In the genomic region with DNA sequence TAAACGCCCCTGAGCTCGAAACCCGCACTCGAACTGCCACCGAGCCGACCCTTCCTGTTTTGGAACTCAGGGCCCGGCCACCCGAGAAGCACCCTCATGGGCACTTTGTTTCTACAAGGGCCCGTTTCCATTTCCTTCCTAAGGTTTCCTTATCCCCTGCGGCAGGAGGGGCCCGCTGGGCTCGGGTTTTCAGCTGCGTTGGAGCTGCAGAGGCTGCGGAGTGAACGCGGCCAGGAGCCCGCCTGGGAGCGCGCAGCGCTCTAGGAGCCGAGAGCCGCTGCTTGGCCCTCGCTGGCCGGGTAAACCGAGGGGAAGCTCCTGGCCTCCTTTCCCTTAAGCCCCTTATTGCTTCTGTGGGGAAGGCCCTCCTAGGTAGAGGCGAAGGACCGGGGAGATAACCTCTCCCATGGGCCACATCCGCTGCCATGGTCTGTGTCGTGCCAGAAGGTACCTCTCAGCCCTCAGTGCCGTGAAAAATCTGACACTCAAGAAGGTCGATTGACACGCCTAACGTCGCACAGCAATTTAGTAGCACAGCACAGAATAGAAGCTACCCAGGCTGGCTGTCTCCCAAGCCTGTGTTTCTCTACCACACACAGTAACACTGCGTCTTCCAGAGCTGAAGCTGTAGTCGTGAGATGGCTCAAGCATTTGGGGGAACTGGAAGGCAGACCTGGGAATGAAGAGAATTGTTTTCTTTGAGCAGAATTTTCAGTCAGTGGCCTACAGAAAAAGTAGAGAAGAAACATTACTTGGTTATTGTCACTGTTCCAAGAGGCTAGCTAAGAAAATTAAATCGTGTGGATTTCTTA, we compare ENCODE assay signal across 1 cellular context.
A peak's percentile ranks its signal among the peaks of the same experiment; 100 is the strongest.
TF ChIP-seq lines count a peak whose summit lies in the region.

No MANE protein-coding gene starts in this region.

TF ChIP-seq in K562, 482 proteins besides CTCF, POLR2A, EP300 and RAD21 (continues in another document):
- no peak for TF ChIP-seq BRD9 (IDR thresholded peaks at IDR 0.05; ENCODE audit: low read depth, partially characterized antibody)
- TF ChIP-seq ZNF143 (CRISPR knock-in tag; IDR thresholded peaks at IDR 0.05), result no peak
- no peak for TF ChIP-seq TAF1 (IDR thresholded peaks at IDR 0.05; ENCODE audit: control insufficient read depth, extremely low read depth, insufficient read depth, low read length, severe bottlenecking)
- TF ChIP-seq LEF1 (IDR thresholded peaks at IDR 0.05), result no peak
- TF ChIP-seq, protein P1, sequence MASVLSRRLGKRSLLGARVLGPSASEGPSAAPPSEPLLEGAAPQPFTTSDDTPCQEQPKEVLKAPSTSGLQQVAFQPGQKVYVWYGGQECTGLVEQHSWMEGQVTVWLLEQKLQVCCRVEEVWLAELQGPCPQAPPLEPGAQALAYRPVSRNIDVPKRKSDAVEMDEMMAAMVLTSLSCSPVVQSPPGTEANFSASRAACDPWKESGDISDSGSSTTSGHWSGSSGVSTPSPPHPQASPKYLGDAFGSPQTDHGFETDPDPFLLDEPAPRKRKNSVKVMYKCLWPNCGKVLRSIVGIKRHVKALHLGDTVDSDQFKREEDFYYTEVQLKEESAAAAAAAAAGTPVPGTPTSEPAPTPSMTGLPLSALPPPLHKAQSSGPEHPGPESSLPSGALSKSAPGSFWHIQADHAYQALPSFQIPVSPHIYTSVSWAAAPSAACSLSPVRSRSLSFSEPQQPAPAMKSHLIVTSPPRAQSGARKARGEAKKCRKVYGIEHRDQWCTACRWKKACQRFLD (CRISPR knock-in tag; IDR thresholded peaks at IDR 0.05), result peak; percentile 53
- TF ChIP-seq, protein P2, sequence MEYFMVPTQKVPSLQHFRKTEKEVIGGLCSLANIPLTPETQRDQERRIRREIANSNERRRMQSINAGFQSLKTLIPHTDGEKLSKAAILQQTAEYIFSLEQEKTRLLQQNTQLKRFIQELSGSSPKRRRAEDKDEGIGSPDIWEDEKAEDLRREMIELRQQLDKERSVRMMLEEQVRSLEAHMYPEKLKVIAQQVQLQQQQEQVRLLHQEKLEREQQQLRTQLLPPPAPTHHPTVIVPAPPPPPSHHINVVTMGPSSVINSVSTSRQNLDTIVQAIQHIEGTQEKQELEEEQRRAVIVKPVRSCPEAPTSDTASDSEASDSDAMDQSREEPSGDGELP (CRISPR knock-in tag; IDR thresholded peaks at IDR 0.05; ENCODE audit: borderline replicate concordance), result peak; percentile 32; the same call in 1 of the 2 replicates
- TF ChIP-seq, protein P3, sequence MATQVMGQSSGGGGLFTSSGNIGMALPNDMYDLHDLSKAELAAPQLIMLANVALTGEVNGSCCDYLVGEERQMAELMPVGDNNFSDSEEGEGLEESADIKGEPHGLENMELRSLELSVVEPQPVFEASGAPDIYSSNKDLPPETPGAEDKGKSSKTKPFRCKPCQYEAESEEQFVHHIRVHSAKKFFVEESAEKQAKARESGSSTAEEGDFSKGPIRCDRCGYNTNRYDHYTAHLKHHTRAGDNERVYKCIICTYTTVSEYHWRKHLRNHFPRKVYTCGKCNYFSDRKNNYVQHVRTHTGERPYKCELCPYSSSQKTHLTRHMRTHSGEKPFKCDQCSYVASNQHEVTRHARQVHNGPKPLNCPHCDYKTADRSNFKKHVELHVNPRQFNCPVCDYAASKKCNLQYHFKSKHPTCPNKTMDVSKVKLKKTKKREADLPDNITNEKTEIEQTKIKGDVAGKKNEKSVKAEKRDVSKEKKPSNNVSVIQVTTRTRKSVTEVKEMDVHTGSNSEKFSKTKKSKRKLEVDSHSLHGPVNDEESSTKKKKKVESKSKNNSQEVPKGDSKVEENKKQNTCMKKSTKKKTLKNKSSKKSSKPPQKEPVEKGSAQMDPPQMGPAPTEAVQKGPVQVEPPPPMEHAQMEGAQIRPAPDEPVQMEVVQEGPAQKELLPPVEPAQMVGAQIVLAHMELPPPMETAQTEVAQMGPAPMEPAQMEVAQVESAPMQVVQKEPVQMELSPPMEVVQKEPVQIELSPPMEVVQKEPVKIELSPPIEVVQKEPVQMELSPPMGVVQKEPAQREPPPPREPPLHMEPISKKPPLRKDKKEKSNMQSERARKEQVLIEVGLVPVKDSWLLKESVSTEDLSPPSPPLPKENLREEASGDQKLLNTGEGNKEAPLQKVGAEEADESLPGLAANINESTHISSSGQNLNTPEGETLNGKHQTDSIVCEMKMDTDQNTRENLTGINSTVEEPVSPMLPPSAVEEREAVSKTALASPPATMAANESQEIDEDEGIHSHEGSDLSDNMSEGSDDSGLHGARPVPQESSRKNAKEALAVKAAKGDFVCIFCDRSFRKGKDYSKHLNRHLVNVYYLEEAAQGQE (CRISPR knock-in tag; IDR thresholded peaks at IDR 0.05; ENCODE audit: low read depth), result no peak
- TF ChIP-seq, protein P4, sequence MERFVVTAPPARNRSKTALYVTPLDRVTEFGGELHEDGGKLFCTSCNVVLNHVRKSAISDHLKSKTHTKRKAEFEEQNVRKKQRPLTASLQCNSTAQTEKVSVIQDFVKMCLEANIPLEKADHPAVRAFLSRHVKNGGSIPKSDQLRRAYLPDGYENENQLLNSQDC (CRISPR knock-in tag; IDR thresholded peaks at IDR 0.05), result no peak
- no peak for TF ChIP-seq XRCC5 (IDR thresholded peaks at IDR 0.05; ENCODE audit: low read depth, low read length)
- TF ChIP-seq ILF3 (IDR thresholded peaks at IDR 0.05; ENCODE audit: borderline replicate concordance), result no peak
- peak; percentile 33 for TF ChIP-seq NEUROD1 (IDR thresholded peaks at IDR 0.05; ENCODE audit: borderline replicate concordance, low read depth, low read length, partially characterized antibody)
- TF ChIP-seq, protein P5, sequence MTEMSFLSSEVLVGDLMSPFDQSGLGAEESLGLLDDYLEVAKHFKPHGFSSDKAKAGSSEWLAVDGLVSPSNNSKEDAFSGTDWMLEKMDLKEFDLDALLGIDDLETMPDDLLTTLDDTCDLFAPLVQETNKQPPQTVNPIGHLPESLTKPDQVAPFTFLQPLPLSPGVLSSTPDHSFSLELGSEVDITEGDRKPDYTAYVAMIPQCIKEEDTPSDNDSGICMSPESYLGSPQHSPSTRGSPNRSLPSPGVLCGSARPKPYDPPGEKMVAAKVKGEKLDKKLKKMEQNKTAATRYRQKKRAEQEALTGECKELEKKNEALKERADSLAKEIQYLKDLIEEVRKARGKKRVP (CRISPR knock-in tag; IDR thresholded peaks at IDR 0.05), result no peak
- TF ChIP-seq ELF4 (CRISPR knock-in tag; IDR thresholded peaks at IDR 0.05), result no peak
- TF ChIP-seq PHB2 (IDR thresholded peaks at IDR 0.05; ENCODE audit: low read depth), result no peak
- TF ChIP-seq, protein P6, sequence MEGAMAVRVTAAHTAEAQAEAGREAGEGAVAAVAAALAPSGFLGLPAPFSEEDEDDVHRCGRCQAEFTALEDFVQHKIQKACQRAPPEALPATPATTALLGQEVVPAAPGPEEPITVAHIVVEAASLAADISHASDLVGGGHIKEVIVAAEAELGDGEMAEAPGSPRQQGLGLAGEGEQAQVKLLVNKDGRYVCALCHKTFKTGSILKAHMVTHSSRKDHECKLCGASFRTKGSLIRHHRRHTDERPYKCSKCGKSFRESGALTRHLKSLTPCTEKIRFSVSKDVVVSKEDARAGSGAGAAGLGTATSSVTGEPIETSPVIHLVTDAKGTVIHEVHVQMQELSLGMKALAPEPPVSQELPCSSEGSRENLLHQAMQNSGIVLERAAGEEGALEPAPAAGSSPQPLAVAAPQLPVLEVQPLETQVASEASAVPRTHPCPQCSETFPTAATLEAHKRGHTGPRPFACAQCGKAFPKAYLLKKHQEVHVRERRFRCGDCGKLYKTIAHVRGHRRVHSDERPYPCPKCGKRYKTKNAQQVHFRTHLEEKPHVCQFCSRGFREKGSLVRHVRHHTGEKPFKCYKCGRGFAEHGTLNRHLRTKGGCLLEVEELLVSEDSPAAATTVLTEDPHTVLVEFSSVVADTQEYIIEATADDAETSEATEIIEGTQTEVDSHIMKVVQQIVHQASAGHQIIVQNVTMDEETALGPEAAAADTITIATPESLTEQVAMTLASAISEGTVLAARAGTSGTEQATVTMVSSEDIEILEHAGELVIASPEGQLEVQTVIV (CRISPR knock-in tag; IDR thresholded peaks at IDR 0.05; ENCODE audit: borderline replicate concordance), result no peak
- no peak for TF ChIP-seq TCF7L2 (IDR thresholded peaks at IDR 0.05; ENCODE audit: low read depth, low read length)
- TF ChIP-seq, protein P7, sequence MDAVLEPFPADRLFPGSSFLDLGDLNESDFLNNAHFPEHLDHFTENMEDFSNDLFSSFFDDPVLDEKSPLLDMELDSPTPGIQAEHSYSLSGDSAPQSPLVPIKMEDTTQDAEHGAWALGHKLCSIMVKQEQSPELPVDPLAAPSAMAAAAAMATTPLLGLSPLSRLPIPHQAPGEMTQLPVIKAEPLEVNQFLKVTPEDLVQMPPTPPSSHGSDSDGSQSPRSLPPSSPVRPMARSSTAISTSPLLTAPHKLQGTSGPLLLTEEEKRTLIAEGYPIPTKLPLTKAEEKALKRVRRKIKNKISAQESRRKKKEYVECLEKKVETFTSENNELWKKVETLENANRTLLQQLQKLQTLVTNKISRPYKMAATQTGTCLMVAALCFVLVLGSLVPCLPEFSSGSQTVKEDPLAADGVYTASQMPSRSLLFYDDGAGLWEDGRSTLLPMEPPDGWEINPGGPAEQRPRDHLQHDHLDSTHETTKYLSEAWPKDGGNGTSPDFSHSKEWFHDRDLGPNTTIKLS (IDR thresholded peaks at IDR 0.05; ENCODE audit: borderline replicate concordance, low read depth), result no peak
- TF ChIP-seq, protein P8, sequence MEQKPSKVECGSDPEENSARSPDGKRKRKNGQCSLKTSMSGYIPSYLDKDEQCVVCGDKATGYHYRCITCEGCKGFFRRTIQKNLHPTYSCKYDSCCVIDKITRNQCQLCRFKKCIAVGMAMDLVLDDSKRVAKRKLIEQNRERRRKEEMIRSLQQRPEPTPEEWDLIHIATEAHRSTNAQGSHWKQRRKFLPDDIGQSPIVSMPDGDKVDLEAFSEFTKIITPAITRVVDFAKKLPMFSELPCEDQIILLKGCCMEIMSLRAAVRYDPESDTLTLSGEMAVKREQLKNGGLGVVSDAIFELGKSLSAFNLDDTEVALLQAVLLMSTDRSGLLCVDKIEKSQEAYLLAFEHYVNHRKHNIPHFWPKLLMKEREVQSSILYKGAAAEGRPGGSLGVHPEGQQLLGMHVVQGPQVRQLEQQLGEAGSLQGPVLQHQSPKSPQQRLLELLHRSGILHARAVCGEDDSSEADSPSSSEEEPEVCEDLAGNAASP (IDR thresholded peaks at IDR 0.05), result no peak
- TF ChIP-seq TEAD2 (tag; IDR thresholded peaks at IDR 0.05), result no peak
- TF ChIP-seq ATF7 (IDR thresholded peaks at IDR 0.05), result no peak
- TF ChIP-seq, protein P9, sequence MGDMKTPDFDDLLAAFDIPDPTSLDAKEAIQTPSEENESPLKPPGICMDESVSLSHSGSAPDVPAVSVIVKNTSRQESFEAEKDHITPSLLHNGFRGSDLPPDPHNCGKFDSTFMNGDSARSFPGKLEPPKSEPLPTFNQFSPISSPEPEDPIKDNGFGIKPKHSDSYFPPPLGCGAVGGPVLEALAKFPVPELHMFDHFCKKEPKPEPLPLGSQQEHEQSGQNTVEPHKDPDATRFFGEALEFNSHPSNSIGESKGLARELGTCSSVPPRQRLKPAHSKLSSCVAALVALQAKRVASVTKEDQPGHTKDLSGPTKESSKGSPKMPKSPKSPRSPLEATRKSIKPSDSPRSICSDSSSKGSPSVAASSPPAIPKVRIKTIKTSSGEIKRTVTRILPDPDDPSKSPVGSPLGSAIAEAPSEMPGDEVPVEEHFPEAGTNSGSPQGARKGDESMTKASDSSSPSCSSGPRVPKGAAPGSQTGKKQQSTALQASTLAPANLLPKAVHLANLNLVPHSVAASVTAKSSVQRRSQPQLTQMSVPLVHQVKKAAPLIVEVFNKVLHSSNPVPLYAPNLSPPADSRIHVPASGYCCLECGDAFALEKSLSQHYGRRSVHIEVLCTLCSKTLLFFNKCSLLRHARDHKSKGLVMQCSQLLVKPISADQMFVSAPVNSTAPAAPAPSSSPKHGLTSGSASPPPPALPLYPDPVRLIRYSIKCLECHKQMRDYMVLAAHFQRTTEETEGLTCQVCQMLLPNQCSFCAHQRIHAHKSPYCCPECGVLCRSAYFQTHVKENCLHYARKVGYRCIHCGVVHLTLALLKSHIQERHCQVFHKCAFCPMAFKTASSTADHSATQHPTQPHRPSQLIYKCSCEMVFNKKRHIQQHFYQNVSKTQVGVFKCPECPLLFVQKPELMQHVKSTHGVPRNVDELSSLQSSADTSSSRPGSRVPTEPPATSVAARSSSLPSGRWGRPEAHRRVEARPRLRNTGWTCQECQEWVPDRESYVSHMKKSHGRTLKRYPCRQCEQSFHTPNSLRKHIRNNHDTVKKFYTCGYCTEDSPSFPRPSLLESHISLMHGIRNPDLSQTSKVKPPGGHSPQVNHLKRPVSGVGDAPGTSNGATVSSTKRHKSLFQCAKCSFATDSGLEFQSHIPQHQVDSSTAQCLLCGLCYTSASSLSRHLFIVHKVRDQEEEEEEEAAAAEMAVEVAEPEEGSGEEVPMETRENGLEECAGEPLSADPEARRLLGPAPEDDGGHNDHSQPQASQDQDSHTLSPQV (IDR thresholded peaks at IDR 0.05), result 0 out of 2 replicates have a peak, but pooled peaks have one; percentile 13
- TF ChIP-seq RNF2 (IDR thresholded peaks at IDR 0.05), result no peak
- TF ChIP-seq SREBF1 (IDR thresholded peaks at IDR 0.05; ENCODE audit: borderline replicate concordance, low read depth, low read length), result no peak
- no peak for TF ChIP-seq SMAD3 (CRISPR knock-in tag; conservative IDR thresholded peaks at IDR 0.05)
- TF ChIP-seq, protein P10, sequence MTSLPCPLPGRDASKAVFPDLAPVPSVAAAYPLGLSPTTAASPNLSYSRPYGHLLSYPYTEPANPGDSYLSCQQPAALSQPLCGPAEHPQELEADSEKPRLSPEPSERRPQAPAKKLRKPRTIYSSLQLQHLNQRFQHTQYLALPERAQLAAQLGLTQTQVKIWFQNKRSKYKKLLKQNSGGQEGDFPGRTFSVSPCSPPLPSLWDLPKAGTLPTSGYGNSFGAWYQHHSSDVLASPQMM (CRISPR knock-in tag; IDR thresholded peaks at IDR 0.05), result no peak
- no peak for TF ChIP-seq ZNF212 (CRISPR knock-in tag; IDR thresholded peaks at IDR 0.05)
- TF ChIP-seq ZNF263 (CRISPR knock-in tag; IDR thresholded peaks at IDR 0.05; ENCODE audit: borderline replicate concordance), result no peak
- TF ChIP-seq KDM5B (IDR thresholded peaks at IDR 0.05; ENCODE audit: insufficient replicate concordance, low read depth, low read length), result no peak
- TF ChIP-seq HNRNPLL (IDR thresholded peaks at IDR 0.05; ENCODE audit: low read depth, low read length, poor library complexity, severe bottlenecking), result peak; percentile 2
- TF ChIP-seq SMAD1 (IDR thresholded peaks at IDR 0.05; ENCODE audit: low read depth, low read length, partially characterized antibody), result no peak
- no peak for TF ChIP-seq TOE1 (IDR thresholded peaks at IDR 0.05; ENCODE audit: borderline replicate concordance)
- TF ChIP-seq TOE1 (CRISPR knock-in tag; IDR thresholded peaks at IDR 0.05; ENCODE audit: borderline replicate concordance, low read depth), result no peak
- TF ChIP-seq, protein P11, sequence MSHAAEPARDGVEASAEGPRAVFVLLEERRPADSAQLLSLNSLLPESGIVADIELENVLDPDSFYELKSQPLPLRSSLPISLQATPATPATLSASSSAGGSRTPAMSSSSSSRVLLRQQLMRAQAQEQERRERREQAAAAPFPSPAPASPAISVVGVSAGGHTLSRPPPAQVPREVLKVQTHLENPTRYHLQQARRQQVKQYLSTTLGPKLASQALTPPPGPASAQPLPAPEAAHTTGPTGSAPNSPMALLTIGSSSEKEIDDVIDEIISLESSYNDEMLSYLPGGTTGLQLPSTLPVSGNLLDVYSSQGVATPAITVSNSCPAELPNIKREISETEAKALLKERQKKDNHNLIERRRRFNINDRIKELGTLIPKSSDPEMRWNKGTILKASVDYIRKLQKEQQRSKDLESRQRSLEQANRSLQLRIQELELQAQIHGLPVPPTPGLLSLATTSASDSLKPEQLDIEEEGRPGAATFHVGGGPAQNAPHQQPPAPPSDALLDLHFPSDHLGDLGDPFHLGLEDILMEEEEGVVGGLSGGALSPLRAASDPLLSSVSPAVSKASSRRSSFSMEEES (CRISPR knock-in tag; IDR thresholded peaks at IDR 0.05), result no peak
- TF ChIP-seq SMARCE1 (IDR thresholded peaks at IDR 0.05), result no peak
- TF ChIP-seq TARDBP (IDR thresholded peaks at IDR 0.05), result no peak
